Comparison of ENCODE assay signal across 9 cellular contexts in genomic region chr2:37586663-37587409, GRCh38.
A peak's percentile ranks its signal among the peaks of the same experiment; 100 is the strongest.
DNase-seq lines count a peak whose midpoint lies in the region; ATAC-seq and TF ChIP-seq lines count a peak whose summit lies in the region.
"Had no signal": no experiment of that assay in that cellular context is flagged by ENCODE, and none has a peak within 500 bp of the region (broad histone marks: within the 10 kb centered on the region; RNA-seq: fewer than 3 reads in every experiment).

No MANE protein-coding gene starts in this region.

- CTCF ChIA-PET in activated CD8-positive, alpha-beta memory T cell treated with anti-CD3 and anti-CD28 coated beads, Interleukin-2, amount 10 ng/mL, durations not matched to agents 7 days and 5 days (lab: Charles Lee), result interaction anchor here (0.7 to 2.1 kb wide), 6 partner anchors 12 to 291 kb away, joined by 3 to 7 read pairs (median 4); no protein-coding TSS in a partner anchor

- TF ChIP-seq CTCF in transverse colon (IDR thresholded peaks at IDR 0.05) (no peak), heart left ventricle (IDR thresholded peaks at IDR 0.05) (no peak)

- TF ChIP-seq EP300 in transverse colon (IDR thresholded peaks at IDR 0.05; ENCODE audit: low read depth), result no peak

- H3K36me3 Mint-ChIP-seq in activated CD8-positive, alpha-beta memory T cell treated with anti-CD3 and anti-CD28 coated beads, Interleukin-2, amount 10 ng/mL, durations not matched to agents 7 days and 5 days, result peaks cover 1% of the 10 kb centered on the region
- no peaks in the 10 kb centered on the region for H3K36me3 Mint-ChIP-seq in activated T-helper 2 cell treated with anti-CD3 and anti-CD28 coated beads, Interferon-gamma antibody, Interleukin-2, Interleukin-4, amounts not matched to agents 10 μg/mL and 5 μg/mL and 100 μg/mL, durations not matched to agents 14 hours and 24 hours and 36 hours (ENCODE audit: low read depth)

- H3K4me3 Mint-ChIP-seq in activated CD8-positive, alpha-beta memory T cell treated with anti-CD3 and anti-CD28 coated beads, Interleukin-2, amount 10 ng/mL, durations not matched to agents 7 days and 5 days, result peak overlapping the region; percentile 21
- peak overlapping the region; percentile 30 for H3K4me3 Mint-ChIP-seq in activated T-helper 2 cell treated with anti-CD3 and anti-CD28 coated beads, Interferon-gamma antibody, Interleukin-2, Interleukin-4, amounts not matched to agents 10 μg/mL and 5 μg/mL and 100 μg/mL, durations not matched to agents 14 hours and 24 hours and 36 hours (ENCODE audit: low read depth)

- H3K4me1 ChIP-seq in transverse colon (peaks cover 23 to 56% (median 31%) of the 10 kb centered on the region in 4 donors), heart left ventricle (peaks cover 0 to 81% (median 38%) of the 10 kb centered on the region in 12 donors)

- DNase-seq in activated CD8-positive, alpha-beta memory T cell treated with anti-CD3 and anti-CD28 coated beads, Interleukin-2, amount 10 ng/mL, durations not matched to agents 7 days and 5 days, result no peak
- DNase-seq in activated CD8-positive, alpha-beta memory T cell treated with anti-CD3 and anti-CD28 coated beads, Interleukin-2, amount 50 U/mL, for 48 hours, result no peak
- DNase-seq in activated T-helper 2 cell treated with anti-CD3 and anti-CD28 coated beads, Interferon-gamma antibody, Interleukin-2, Interleukin-4, amounts not matched to agents 10 μg/mL and 5 μg/mL and 100 μg/mL, durations not matched to agents 14 hours and 24 hours and 36 hours (ENCODE audit: low spot score), result no peak
- DNase-seq in kidney tubule cell (ENCODE audit: low spot score), result peak; percentile 52
- no peak for DNase-seq in transverse colon
- no peak for DNase-seq in substantia nigra (lab: John Stamatoyannopoulos, UW)
- DNase-seq in heart left ventricle, result no peak
- no peak for DNase-seq in stimulated activated CD4-positive, alpha-beta T cell treated with anti-CD3 and anti-CD28 coated beads, Interleukin-4, amount 100 ng/mL, for 1 hour

- no peak for ATAC-seq in activated CD8-positive, alpha-beta memory T cell treated with anti-CD3 and anti-CD28 coated beads, Interleukin-2, amount 10 ng/mL, durations not matched to agents 7 days and 5 days
- ATAC-seq in heart left ventricle, result no peak

- H3K4me3 ChIP-seq in transverse colon, result no peak overlapping the region
- no peak overlapping the region for H3K4me3 ChIP-seq in heart left ventricle
- H3K4me3 ChIP-seq: HAP-1 had no signal

- H3K36me3 ChIP-seq in transverse colon (no peaks in the 10 kb centered on the region), heart left ventricle (no peaks in the 10 kb centered on the region)
- H3K36me3 ChIP-seq: HAP-1 had no signal

- H3K27me3 Mint-ChIP-seq in activated CD8-positive, alpha-beta memory T cell treated with anti-CD3 and anti-CD28 coated beads, Interleukin-2, amount 10 ng/mL, durations not matched to agents 7 days and 5 days, result no peaks in the 10 kb centered on the region
- H3K27me3 Mint-ChIP-seq in activated T-helper 2 cell treated with anti-CD3 and anti-CD28 coated beads, Interferon-gamma antibody, Interleukin-2, Interleukin-4, amounts not matched to agents 10 μg/mL and 5 μg/mL and 100 μg/mL, durations not matched to agents 14 hours and 24 hours and 36 hours (ENCODE audit: low read depth), result no peaks in the 10 kb centered on the region

- 51 to 66% methylated on average over 2 to 3 of the region's 3 CpGs for WGBS in transverse colon (ENCODE audit: low coverage in 1 of 2), 2 donors
- WGBS in heart left ventricle, 4 donors, result 62 to 65% (median 64%) methylated on average over 3 of the region's 3 CpGs

- H3K9me3 ChIP-seq in transverse colon, result no peaks in the 10 kb centered on the region
- no peaks in the 10 kb centered on the region for H3K9me3 ChIP-seq in heart left ventricle
- H3K9me3 ChIP-seq: HAP-1 had no signal

- no peaks in the 10 kb centered on the region for H3K27me3 ChIP-seq in transverse colon
- no peaks in the 10 kb centered on the region for H3K27me3 ChIP-seq in heart left ventricle

- H3K27ac Mint-ChIP-seq in activated CD8-positive, alpha-beta memory T cell treated with anti-CD3 and anti-CD28 coated beads, Interleukin-2, amount 10 ng/mL, durations not matched to agents 7 days and 5 days, result peak overlapping the region; percentile 91
- H3K27ac Mint-ChIP-seq in activated T-helper 2 cell treated with anti-CD3 and anti-CD28 coated beads, Interferon-gamma antibody, Interleukin-2, Interleukin-4, amounts not matched to agents 10 μg/mL and 5 μg/mL and 100 μg/mL, durations not matched to agents 14 hours and 24 hours and 36 hours, result peak overlapping the region; percentile 76

- no peaks in the 10 kb centered on the region for H3K9me3 Mint-ChIP-seq in activated CD8-positive, alpha-beta memory T cell treated with anti-CD3 and anti-CD28 coated beads, Interleukin-2, amount 10 ng/mL, durations not matched to agents 7 days and 5 days (ENCODE audit: low read depth)
- H3K9me3 Mint-ChIP-seq in activated T-helper 2 cell treated with anti-CD3 and anti-CD28 coated beads, Interferon-gamma antibody, Interleukin-2, Interleukin-4, amounts not matched to agents 10 μg/mL and 5 μg/mL and 100 μg/mL, durations not matched to agents 14 hours and 24 hours and 36 hours, result no peaks in the 10 kb centered on the region

- TF ChIP-seq POLR2A in transverse colon (IDR thresholded peaks at IDR 0.05) (no peak), heart left ventricle (IDR thresholded peaks at IDR 0.05) (no peak)

- intact Hi-C loops in activated T-helper 2 cell treated with anti-CD3 and anti-CD28 coated beads, Interferon-gamma antibody, Interleukin-2, Interleukin-4, amounts not matched to agents 10 μg/mL and 5 μg/mL and 100 μg/mL, durations not matched to agents 14 hours and 24 hours and 36 hours (cut with micrococcal nuclease), result loop anchor here (1.0 to 10.0 kb wide), 11 partner anchors 14 to 1068 kb away; partner anchors contain the start of genes CDC42EP3, CEBPZ and NDUFAF7
- intact Hi-C loops in transverse colon (cut with DNase I; ENCODE audit: low total_unique reads) (no loop called here), heart left ventricle (cut with DNase I) (no loop called here)

- H3K27ac ChIP-seq in transverse colon (peak overlapping the region; percentile 54 to 66 (median 58)), substantia nigra (ENCODE audit: low read depth, low read length, poor library complexity, severe bottlenecking) (no peak overlapping the region), heart left ventricle (peak overlapping the region in 4 of 12 donors; percentile 18 to 69 (median 32))

- in situ Hi-C loops in transverse colon (cut with MboI; ENCODE audit: low pct_ligation_motif_present in 1 of 4, low pct_unique_long_range_greater_than_20kb in 1 of 4, low sequenced_read_pairs in 3 of 4), result no loop called here

- peaks cover 82% of the 10 kb centered on the region for H3K4me1 Mint-ChIP-seq in activated CD8-positive, alpha-beta memory T cell treated with anti-CD3 and anti-CD28 coated beads, Interleukin-2, amount 10 ng/mL, durations not matched to agents 7 days and 5 days
- H3K4me1 Mint-ChIP-seq in activated T-helper 2 cell treated with anti-CD3 and anti-CD28 coated beads, Interferon-gamma antibody, Interleukin-2, Interleukin-4, amounts not matched to agents 10 μg/mL and 5 μg/mL and 100 μg/mL, durations not matched to agents 14 hours and 24 hours and 36 hours (ENCODE audit: low read depth), result peaks cover 77% of the 10 kb centered on the region
